Comparison of ENCODE assay signal across 16 cellular contexts in genomic region chr3:62252614-62253147, GRCh38.
DNase-seq lines count a peak whose midpoint lies in the region; ATAC-seq and TF ChIP-seq lines count a peak whose summit lies in the region.
"Had no signal": no experiment of that assay in that cellular context is flagged by ENCODE, and none has a peak within 500 bp of the region (broad histone marks: within the 10 kb centered on the region; RNA-seq: fewer than 3 reads in every experiment).

No MANE protein-coding gene starts in this region.

- no peaks in the 10 kb centered on the region for H3K79me2 ChIP-seq in osteoblast (ENCODE audit: insufficient read depth, low read length)

- no peak overlapping the region for H3K27ac ChIP-seq in brain microvascular endothelial cell
- no peak overlapping the region for H3K27ac ChIP-seq in osteoblast (ENCODE audit: low read depth, low read length)
- H3K27ac ChIP-seq: pancreas had no signal

- H3K4me3 ChIP-seq in brain microvascular endothelial cell (ENCODE audit: low read depth, low read length) (no peak overlapping the region), osteoblast (ENCODE audit: insufficient read depth, low read length) (no peak overlapping the region)
- H3K4me3 ChIP-seq: pancreas had no signal

- H4K20me1 ChIP-seq in osteoblast (ENCODE audit: insufficient read depth, low read length) = no peaks in the 10 kb centered on the region

- H3K4me2 ChIP-seq in osteoblast (ENCODE audit: insufficient read depth, low read length) = no peak overlapping the region

- ATAC-seq in HG02759 (IDR thresholded peaks at IDR 0.05; ENCODE audit: unreplicated experiment) = no peak
- ATAC-seq: activated T-helper 17 cell treated with anti-CD3 and anti-CD28 coated beads, Interleukin-2, amount 50 U/mL, for 72 hours; pancreas; stimulated activated effector memory CD8-positive, alpha-beta T cell treated with anti-CD3 and anti-CD28 coated beads, Interleukin-12 subunit alpha, Interleukin-12 subunit beta, amount 100 ng/mL, for 72 hours had no signal

- in situ Hi-C loops in brain microvascular endothelial cell (cut with HindIII; ENCODE audit: low pct_ligation_motif_present, low sequenced_read_pairs) = no loop called here

- no peak overlapping the region for H2AFZ ChIP-seq in osteoblast (ENCODE audit: low read length)

- H3K36me3 ChIP-seq in brain microvascular endothelial cell (replicated peaks) (no peaks in the 10 kb centered on the region), osteoblast (ENCODE audit: insufficient read depth, low read length) (no peaks in the 10 kb centered on the region)
- H3K36me3 ChIP-seq: pancreas had no signal

- TF ChIP-seq CTCF in brain microvascular endothelial cell (IDR thresholded peaks at IDR 0.05; ENCODE audit: low read depth, low read length, missing control alignments) (no peak), osteoblast (IDR thresholded peaks at IDR 0.05; ENCODE audit: extremely low read depth, low read depth, low read length) (no peak)

- H3K27me3 ChIP-seq in brain microvascular endothelial cell (replicated peaks) (no peaks in the 10 kb centered on the region), osteoblast (ENCODE audit: insufficient read depth, low read length) (no peaks in the 10 kb centered on the region)
- H3K27me3 ChIP-seq: pancreas had no signal

- H3K4me1 ChIP-seq in osteoblast (ENCODE audit: insufficient read depth, low read length) = peaks cover 11% of the 10 kb centered on the region
- H3K4me1 ChIP-seq: pancreas had no signal

- DNase-seq in GM04504 (ENCODE audit: low read depth) (peak; percentile 3), NCI-H146 (lab: John Stamatoyannopoulos, UW) (peak; percentile 56), brain microvascular endothelial cell (peak; percentile 6), osteoblast (ENCODE audit: insufficient read length, low spot score, missing footprints) (peak; percentile 57), cerebellum (ENCODE audit: low spot score) (no peak), NCI-H524 (lab: John Stamatoyannopoulos, UW) (no peak)
- DNase-seq: activated CD4-positive, CD25-positive, alpha-beta regulatory T cell; naive B cell; NCI-H187; NCI-H446 treated with DMSO at 0.1 percent for 48 hours; pancreas; SIG-M5; T-helper 2 cell had no signal

- no peaks in the 10 kb centered on the region for H3K9me3 ChIP-seq in osteoblast (ENCODE audit: low read depth, low read length)
- H3K9me3 ChIP-seq: pancreas had no signal

Comparison
In these comparisons a context has a peak if more than half of its experiments do, and no peak if none do; other contexts are left out.
1. DNase-seq: peak in GM04504 (single experiment), NCI-H146 (single experiment), brain microvascular endothelial cell (single experiment) and osteoblast (single experiment); none in cerebellum (single experiment) and NCI-H524 (0 of 2).